In genomic region chr14:90842726-90843125, GRCh38 we compare ENCODE assay signal across 20 cellular contexts. TPM values are rescaled to one million over a fixed set of nuclear protein-coding genes. Genes with fewer than 3 reads are reported as not detected.
DNase-seq lines count a peak whose midpoint lies in the region; ATAC-seq and TF ChIP-seq lines count a peak whose summit lies in the region.
"Had no signal": no experiment of that assay in that cellular context is flagged by ENCODE, and none has a peak within 500 bp of the region (broad histone marks: within the 10 kb centered on the region; RNA-seq: fewer than 3 reads in every experiment).

No MANE protein-coding gene starts in this region.

- TF ChIP-seq CTCF in DND-41 (IDR thresholded peaks at IDR 0.05; ENCODE audit: borderline replicate concordance, extremely low read depth, low read length, poor library complexity, severe bottlenecking) (no peak), fibroblast of pulmonary artery (IDR thresholded peaks at IDR 0.05; ENCODE audit: low read length, missing control alignments) (no peak), natural killer cell (IDR thresholded peaks at IDR 0.05) (no peak), sigmoid colon (IDR thresholded peaks at IDR 0.05) (no peak)

- no peak overlapping the region for H3K27ac Mint-ChIP-seq in natural killer cell
- H3K27ac Mint-ChIP-seq: H9; stimulated activated memory B cell treated with anti-CD40 and anti-IgM and Interleukin-4, amounts not matched to agents 10 μg/mL and 1 μg/mL and 100 μg/mL, for 72 hours had no signal

- H3K79me2 ChIP-seq in DND-41 (ENCODE audit: insufficient read depth, low read length): no peaks in the 10 kb centered on the region

- TF ChIP-seq EP300 in sigmoid colon (IDR thresholded peaks at IDR 0.05): no peak

- no peak for DNase-seq in DND-41
- DNase-seq in fibroblast of pulmonary artery (ENCODE audit: low read depth): peak; percentile 17
- no peak for DNase-seq in natural killer cell
- DNase-seq in AG08396 (ENCODE audit: low spot score): no peak
- DNase-seq in sigmoid colon: no peak
- no peak for DNase-seq in effector memory CD4-positive, alpha-beta T cell
- DNase-seq: activated CD4-positive, CD25-positive, alpha-beta regulatory T cell treated with anti-CD3 and anti-CD28 coated beads, Interleukin-2, amount 50 U/mL, for 72 hours; activated effector memory CD4-positive, alpha-beta T cell treated with Interleukin-2 at 50 U/mL for 16 hours; Caco-2; H9; heart right ventricle; NCI-H524 treated with DMSO at 0.1 percent for 48 hours; ovary; SK-N-SH; T-helper 9 cell; transverse colon had no signal

- H3K4me3 ChIP-seq in BLaER1 (no peak overlapping the region), DND-41 (ENCODE audit: low read depth in 1 of 2, low read length in 2 of 2) (no peak overlapping the region), fibroblast of pulmonary artery (replicated peaks; ENCODE audit: low read depth, low read length) (no peak overlapping the region), sigmoid colon (no peak overlapping the region)
- no peak overlapping the region for H3K4me3 ChIP-seq in effector memory CD4-positive, alpha-beta T cell (ENCODE audit: insufficient read depth, low read depth, low read length, poor library complexity, severe bottlenecking)
- H3K4me3 ChIP-seq: heart right ventricle, ovary, transverse colon had no signal

- 55 to 72% methylated on average over 6 of the region's 6 CpGs for WGBS in sigmoid colon, 2 donors

- H3K9me3 Mint-ChIP-seq in natural killer cell: no peaks in the 10 kb centered on the region
- H3K9me3 Mint-ChIP-seq: H9; stimulated activated memory B cell treated with anti-CD40 and anti-IgM and Interleukin-4, amounts not matched to agents 10 μg/mL and 1 μg/mL and 100 μg/mL, for 72 hours had no signal

- H3K9me3 ChIP-seq in BLaER1 (no peaks in the 10 kb centered on the region), DND-41 (ENCODE audit: insufficient read depth, low read length, severe bottlenecking) (no peaks in the 10 kb centered on the region), sigmoid colon (no peaks in the 10 kb centered on the region)
- no peaks in the 10 kb centered on the region for H3K9me3 ChIP-seq in effector memory CD4-positive, alpha-beta T cell (ENCODE audit: control insufficient read depth, low read length)
- H3K9me3 ChIP-seq: Caco-2, heart right ventricle, ovary, SK-N-SH, transverse colon had no signal

- H3K36me3 Mint-ChIP-seq in natural killer cell: no peaks in the 10 kb centered on the region
- H3K36me3 Mint-ChIP-seq: brain; stimulated activated memory B cell treated with anti-CD40 and anti-IgM and Interleukin-4, amounts not matched to agents 10 μg/mL and 1 μg/mL and 100 μg/mL, for 72 hours had no signal

- H3K27me3 Mint-ChIP-seq in natural killer cell (ENCODE audit: low read depth in 2 of 2): no peaks in the 10 kb centered on the region
- H3K27me3 Mint-ChIP-seq: stimulated activated memory B cell treated with anti-CD40 and anti-IgM and Interleukin-4, amounts not matched to agents 10 μg/mL and 1 μg/mL and 100 μg/mL, for 72 hours had no signal

- H3K27me3 ChIP-seq in BLaER1 (no peaks in the 10 kb centered on the region), DND-41 (ENCODE audit: insufficient read depth, low read length, poor library complexity) (no peaks in the 10 kb centered on the region), sigmoid colon (no peaks in the 10 kb centered on the region)
- no peaks in the 10 kb centered on the region for H3K27me3 ChIP-seq in effector memory CD4-positive, alpha-beta T cell (replicated peaks; ENCODE audit: control insufficient read depth, insufficient read depth, low read length, poor library complexity, severe bottlenecking)
- H3K27me3 ChIP-seq: heart right ventricle, ovary, transverse colon had no signal

- peaks cover 7% of the 10 kb centered on the region in 2 donors for H3K4me1 Mint-ChIP-seq in natural killer cell
- H3K4me1 Mint-ChIP-seq: brain, H9 had no signal

- no peaks in the 10 kb centered on the region for H3K36me3 ChIP-seq in BLaER1
- no peaks in the 10 kb centered on the region for H3K36me3 ChIP-seq in DND-41 (ENCODE audit: insufficient read depth, low read length)
- H3K36me3 ChIP-seq in sigmoid colon: no peaks in the 10 kb centered on the region
- H3K36me3 ChIP-seq in effector memory CD4-positive, alpha-beta T cell (ENCODE audit: control insufficient read depth, insufficient read depth, low read length): no peaks in the 10 kb centered on the region
- H3K36me3 ChIP-seq: heart right ventricle, ovary, transverse colon had no signal

- H3K27ac ChIP-seq in BLaER1 (no peak overlapping the region), DND-41 (ENCODE audit: low read length) (no peak overlapping the region), sigmoid colon (no peak overlapping the region)
- no peak overlapping the region for H3K27ac ChIP-seq in effector memory CD4-positive, alpha-beta T cell (ENCODE audit: insufficient read depth, low read length, poor library complexity, severe bottlenecking)
- H3K27ac ChIP-seq: heart right ventricle, ovary, transverse colon had no signal

- H4K20me1 ChIP-seq in BLaER1 (no peaks in the 10 kb centered on the region), DND-41 (ENCODE audit: insufficient read depth, low read length) (no peaks in the 10 kb centered on the region)

- H3K9ac ChIP-seq in BLaER1 (no peak overlapping the region), DND-41 (ENCODE audit: low read depth, low read length) (no peak overlapping the region)
- H3K9ac ChIP-seq: SK-N-SH had no signal

- no peak overlapping the region for H2AFZ ChIP-seq in DND-41 (ENCODE audit: low read depth, low read length)

- no peak overlapping the region for H3K4me3 Mint-ChIP-seq in natural killer cell
- H3K4me3 Mint-ChIP-seq: brain; H9; stimulated activated memory B cell treated with anti-CD40 and anti-IgM and Interleukin-4, amounts not matched to agents 10 μg/mL and 1 μg/mL and 100 μg/mL, for 72 hours had no signal

- intact Hi-C loops in natural killer cell (cut with micrococcal nuclease): no loop called here
- intact Hi-C loops in sigmoid colon (cut with DNase I): no loop called here

- ATAC-seq in DND-41 (ENCODE audit: insufficient read depth, low read depth) (peak; percentile 37; the same call in 1 of the 3 replicates), natural killer cell (peak; percentile 83 to 95 (median 95)), GM19351 (IDR thresholded peaks at IDR 0.05; ENCODE audit: unreplicated experiment) (no peak)
- ATAC-seq: stimulated activated memory B cell treated with anti-CD40 and anti-IgM and Interleukin-4, amounts not matched to agents 10 μg/mL and 1 μg/mL and 100 μg/mL, for 72 hours had no signal

- H3K4me2 ChIP-seq in BLaER1 (peak overlapping the region; percentile 48), DND-41 (ENCODE audit: insufficient read depth, low read length) (no peak overlapping the region)
- H3K4me2 ChIP-seq: SK-N-SH had no signal

- no peak for TF ChIP-seq POLR2A in sigmoid colon (IDR thresholded peaks at IDR 0.05)

- H3K4me1 ChIP-seq in BLaER1 (peaks cover 13% of the 10 kb centered on the region), DND-41 (ENCODE audit: insufficient read depth, low read length) (no peaks in the 10 kb centered on the region), sigmoid colon (no peaks in the 10 kb centered on the region)
- H3K4me1 ChIP-seq in effector memory CD4-positive, alpha-beta T cell (ENCODE audit: control insufficient read depth, insufficient read depth, low read length, poor library complexity, severe bottlenecking): no peaks in the 10 kb centered on the region
- H3K4me1 ChIP-seq: Caco-2, transverse colon had no signal

RNA-seq across cellular contexts. Expression of gene TTC7B, which starts 26.5 kb away (rescaled TPM):
- 10 to 100 TPM in 1 of 3 donors, 1 to 10 TPM in 2; 1.7 to 17.2 (median 5.9) TPM for total RNA-seq in natural killer cell
- 10 to 100 TPM; 46.8 to 70.9 (median 61.2) TPM for total RNA-seq in sigmoid colon
- 1 to 10 TPM; 5.5 to 9.2 (median 6.0) TPM for polyA plus RNA-seq in sigmoid colon
